In the genomic region with DNA sequence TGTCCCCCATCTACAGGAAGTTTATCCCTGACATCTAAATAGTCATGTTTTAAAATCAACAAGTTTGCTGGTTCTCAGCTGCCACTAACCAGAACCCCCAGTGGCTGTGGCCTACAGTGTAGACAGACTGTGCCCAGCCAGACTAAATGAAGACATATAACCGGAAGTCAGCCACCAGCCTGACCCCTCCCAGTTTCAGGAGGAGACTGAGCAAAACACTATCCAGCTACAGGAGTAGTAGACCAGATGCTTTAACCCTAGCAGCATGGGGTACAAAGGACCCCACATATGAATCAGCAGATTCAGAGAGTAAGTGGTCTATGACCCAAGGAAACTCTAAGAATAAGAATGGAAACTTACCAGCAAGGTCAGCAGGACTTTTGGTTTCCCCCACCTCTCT, we compare ENCODE assay signal across 8 cellular contexts.
A peak's percentile ranks its signal among the peaks of the same experiment; 100 is the strongest.
DNase-seq lines count a peak whose midpoint lies in the region; ATAC-seq and TF ChIP-seq lines count a peak whose summit lies in the region.

No MANE protein-coding gene starts in this region.

- H3K4me3 ChIP-seq in GM12864 (ENCODE audit: low read depth, low read length) (no peak overlapping the region), OCI-LY7 (ENCODE audit: low read depth, low read length, poor library complexity, severe bottlenecking) (no peak overlapping the region), uterus (no peak overlapping the region)

- no peaks in the 10 kb centered on the region for H3K79me2 ChIP-seq in OCI-LY7 (ENCODE audit: insufficient read depth, low read depth, low read length)

- no peaks in the 10 kb centered on the region for H4K20me1 ChIP-seq in OCI-LY7 (ENCODE audit: insufficient read depth, low read length)

- no peaks in the 10 kb centered on the region for H3K9me2 ChIP-seq in OCI-LY7 (ENCODE audit: insufficient read depth, low read length)

- POLR2A ChIA-PET in OCI-LY7 (lab: Charles Lee) = interaction anchor here (0.6 to 1.3 kb wide), 4 partner anchors 19 to 99 kb away, joined by 3 to 6 read pairs (median 4); no protein-coding TSS in a partner anchor

- H3K4me2 ChIP-seq in OCI-LY7 (ENCODE audit: low read length) = peak overlapping the region; percentile 49

- H3K27ac ChIP-seq in OCI-LY7 (ENCODE audit: low read depth, low read length, poor library complexity, severe bottlenecking) (peak overlapping the region; percentile 41), uterus (peak overlapping the region; percentile 38 to 61)

- TF ChIP-seq CTCF in GM12864 (IDR thresholded peaks at IDR 0.05; ENCODE audit: low read depth, low read length, missing control alignments) = no peak
- no peak for TF ChIP-seq CTCF in OCI-LY7 (conservative IDR thresholded peaks at IDR 0.05; ENCODE audit: low read length)
- TF ChIP-seq CTCF in uterus (IDR thresholded peaks at IDR 0.05) = no peak

- CTCF ChIA-PET in OCI-LY7 (lab: Charles Lee; ENCODE audit: unreplicated experiment) = no interaction called here

- no TSS peak for BruUV-seq in OCI-LY7 (replicated peaks; lab: Mats Ljungman, UMichigan)

- H3K9me3 ChIP-seq in OCI-LY7 (ENCODE audit: low read length) = no peaks in the 10 kb centered on the region
- H3K9me3 ChIP-seq in uterus = no peaks in the 10 kb centered on the region

- H3K36me3 ChIP-seq in OCI-LY7 (ENCODE audit: insufficient read depth, low read length) = no peaks in the 10 kb centered on the region
- no peaks in the 10 kb centered on the region for H3K36me3 ChIP-seq in uterus

- no peaks in the 10 kb centered on the region for H3K27me3 ChIP-seq in uterus

- intact Hi-C loops in OCI-LY7 (cut with micrococcal nuclease; ENCODE audit: unreplicated experiment) = no loop called here
- intact Hi-C loops in uterus (cut with DNase I; ENCODE audit: low total_unique reads) = no loop called here

- ATAC-seq in GM21447 (IDR thresholded peaks at IDR 0.05; ENCODE audit: unreplicated experiment) = peak; percentile 63

- TF ChIP-seq POLR2A in uterus (IDR thresholded peaks at IDR 0.05) = no peak

- peaks cover 24% of the 10 kb centered on the region for H3K4me1 ChIP-seq in OCI-LY7 (ENCODE audit: insufficient read depth, low read length, poor library complexity, severe bottlenecking)
- no peaks in the 10 kb centered on the region for H3K4me1 ChIP-seq in uterus

- peak overlapping the region; percentile 40; the same call in 1 of the 2 replicates for H2AFZ ChIP-seq in OCI-LY7 (ENCODE audit: low read length)

- DNase-seq in GM12864 (ENCODE audit: low read depth) (peak; percentile 65), OCI-LY7 (ENCODE audit: low spot score) (peak; percentile 71), germinal center (ENCODE audit: low spot score) (peak; percentile 20), uterus (no peak), midbrain (lab: John Stamatoyannopoulos, UW) (no peak), DMS79 (lab: John Stamatoyannopoulos, UW) (no peak), NCI-H345 treated with DMSO at 0.1 percent for 48 hours (lab: John Stamatoyannopoulos, UW; ENCODE audit: unreplicated experiment) (no peak)

Comparison
In these comparisons a context has a peak if more than half of its experiments do, and no peak if none do; other contexts are left out.
1. DNase-seq: peak in GM12864 (single experiment), OCI-LY7 (single experiment) and germinal center (single experiment); none in uterus (0 of 2), midbrain (single experiment), DMS79 (single experiment) and NCI-H345 treated with DMSO at 0.1 percent for 48 hours (single experiment).